ENCODE assay signal across 14 cellular contexts in the genomic region with DNA sequence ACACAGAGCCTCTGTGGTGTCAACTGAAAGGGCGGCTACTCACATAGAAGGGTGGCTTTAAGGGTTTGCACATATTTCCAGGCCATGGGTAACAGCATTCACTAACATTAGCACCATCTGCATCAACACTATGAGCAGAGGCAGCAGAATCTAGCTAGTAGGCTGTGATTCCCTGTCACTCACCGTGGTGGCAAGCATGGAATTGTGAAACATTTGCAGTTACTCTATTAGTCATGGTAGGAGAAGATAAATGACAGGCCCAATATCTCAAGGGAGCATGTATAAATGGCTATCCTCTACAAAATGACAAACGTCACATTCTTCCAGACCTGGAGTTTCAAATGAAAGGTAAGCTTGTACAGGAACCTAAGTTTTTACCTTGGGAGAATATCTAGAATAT.
"Had no signal": no experiment of that assay in that cellular context is flagged by ENCODE, and none has a peak within 500 bp of the region (broad histone marks: within the 10 kb centered on the region; RNA-seq: fewer than 3 reads in every experiment).

No MANE protein-coding gene starts in this region.

- H3K4me3 ChIP-seq: ascending aorta, colonic mucosa, gastroesophageal sphincter, left ventricle myocardium inferior, tibial artery had no signal

- H3K9me3 ChIP-seq: ascending aorta, colonic mucosa, gastroesophageal sphincter, left ventricle myocardium inferior, tibial artery had no signal

- H3K36me3 ChIP-seq: ascending aorta, brain microvascular endothelial cell, colonic mucosa, gastroesophageal sphincter, tibial artery had no signal

- H3K27ac ChIP-seq: brain microvascular endothelial cell, colonic mucosa, epithelial cell of prostate, gastroesophageal sphincter, left ventricle myocardium inferior had no signal

- H3K27me3 ChIP-seq: ascending aorta, brain microvascular endothelial cell, colonic mucosa, gastroesophageal sphincter, tibial artery had no signal

- H3K4me1 ChIP-seq: colonic mucosa, gastroesophageal sphincter, left ventricle myocardium inferior had no signal

- DNase-seq: activated T-cell treated with anti-CD3 and anti-CD28 coated beads, Interleukin-2, amount 50 U/mL, for 24 hours; brain microvascular endothelial cell; colonic mucosa; endodermal cell; hypothalamus; left ventricle myocardium inferior; naive thymus-derived CD8-positive, alpha-beta T cell; stimulated activated CD4-positive, alpha-beta T cell treated with anti-CD3 and anti-CD28 coated beads, Interleukin-12 subunit alpha, Interleukin-12 subunit beta, amount 100 ng/mL, for 4 hours; stimulated activated CD4-positive, alpha-beta T cell treated with anti-CD3 and anti-CD28 coated beads, Interleukin-4, amount 100 ng/mL, for 4 hours; stimulated activated naive CD8-positive, alpha-beta T cell treated with anti-CD3 and anti-CD28 coated beads, Interleukin-15, Interleukin-2, amounts not matched to agents 100 U/mL and 50 U/mL, for 24 hours; tibial artery had no signal
